ENCODE assay signal across 8 cellular contexts in genomic region chr11:67615455-67616430, GRCh38. TPM values are rescaled to one million over a fixed set of nuclear protein-coding genes. Genes with fewer than 3 reads are reported as not detected.
A peak's percentile ranks its signal among the peaks of the same experiment; 100 is the strongest.
DNase-seq lines count a peak whose midpoint lies in the region; ATAC-seq and TF ChIP-seq lines count a peak whose summit lies in the region.

No MANE protein-coding gene starts in this region.

- H3K4me3 ChIP-seq in foreskin fibroblast (ENCODE audit: low read depth in 1 of 2, low read length in 2 of 2), result no peak overlapping the region

- peak; percentile 74 for TF ChIP-seq CTCF in activated CD8-positive, alpha-beta T cell treated with anti-CD3 and anti-CD28 coated beads for 36 hours (IDR thresholded peaks at IDR 0.05)
- TF ChIP-seq CTCF in foreskin fibroblast (IDR thresholded peaks at IDR 0.05; ENCODE audit: low read depth, low read length), result peak; percentile 38

- POLR2A ChIA-PET in activated CD8-positive, alpha-beta T cell treated with anti-CD3 and anti-CD28 coated beads for 36 hours (lab: Charles Lee), result interaction anchor here (0.5 to 4.3 kb wide), 3 partner anchors 13 to 395 kb away, joined by 3 to 48 read pairs (median 3); partner anchors contain the start of gene NUDT8

- H3K27ac Mint-ChIP-seq in activated CD8-positive, alpha-beta T cell treated with anti-CD3 and anti-CD28 coated beads for 36 hours, result peak overlapping the region; percentile 99

- H3K4me3 Mint-ChIP-seq in activated CD8-positive, alpha-beta T cell treated with anti-CD3 and anti-CD28 coated beads for 36 hours, result peak overlapping the region; percentile 77

- H3K4me1 Mint-ChIP-seq in activated CD8-positive, alpha-beta T cell treated with anti-CD3 and anti-CD28 coated beads for 36 hours (ENCODE audit: low read depth), result peaks cover 26% of the 10 kb centered on the region

- intact Hi-C loops in activated CD8-positive, alpha-beta T cell treated with anti-CD3 and anti-CD28 coated beads for 36 hours (cut with micrococcal nuclease), result no loop called here

- DNase-seq in NCI-H146 (lab: John Stamatoyannopoulos, UW), result peak; percentile 26
- DNase-seq in NCI-H146 treated with DMSO at 0.1 percent for 48 hours (lab: John Stamatoyannopoulos, UW; ENCODE audit: unreplicated experiment), result no peak
- DNase-seq in NCI-H1105 (lab: John Stamatoyannopoulos, UW), result peak; percentile 18
- peak; percentile 85 for DNase-seq in activated CD8-positive, alpha-beta T cell treated with anti-CD3 and anti-CD28 coated beads for 36 hours
- DNase-seq in foreskin fibroblast, result peak in 1 of 2 donors; percentile 42
- DNase-seq in stimulated activated CD4-positive, alpha-beta T cell treated with anti-CD3 and anti-CD28 coated beads, Interleukin-12 subunit alpha, Interleukin-12 subunit beta, amount 100 ng/mL, for 48 hours (ENCODE audit: low read depth in 2 of 3, low spot score in 1 of 3), result peak; percentile 50 to 70 (median 63)

- ATAC-seq in activated CD8-positive, alpha-beta T cell treated with anti-CD3 and anti-CD28 coated beads for 36 hours, result peak; percentile 61
- no peak for ATAC-seq in GM21526 (IDR thresholded peaks at IDR 0.05; ENCODE audit: low FRiP score, unreplicated experiment)
- no peak for ATAC-seq in GM19463 (IDR thresholded peaks at IDR 0.05; ENCODE audit: unreplicated experiment)

- H3K9me3 Mint-ChIP-seq in activated CD8-positive, alpha-beta T cell treated with anti-CD3 and anti-CD28 coated beads for 36 hours, result no peaks in the 10 kb centered on the region

- peaks cover 11% of the 10 kb centered on the region for H3K36me3 Mint-ChIP-seq in activated CD8-positive, alpha-beta T cell treated with anti-CD3 and anti-CD28 coated beads for 36 hours (ENCODE audit: low read depth)

- no peaks in the 10 kb centered on the region for H3K27me3 Mint-ChIP-seq in activated CD8-positive, alpha-beta T cell treated with anti-CD3 and anti-CD28 coated beads for 36 hours

- CTCF ChIA-PET in activated CD8-positive, alpha-beta T cell treated with anti-CD3 and anti-CD28 coated beads for 36 hours (lab: Charles Lee), result interaction anchor here (0.8 to 6.2 kb wide), 7 partner anchors 13 to 44 kb away, joined by 3 to 89 read pairs (median 4); partner anchors contain the start of genes GSTP1 and NUDT8

RNA-seq across cellular contexts. Expression of gene NDUFV1, which starts 9.0 kb away (rescaled TPM):
- 100 to 1,000 TPM; 315 to 317 TPM for total RNA-seq in activated CD8-positive, alpha-beta T cell treated with anti-CD3 and anti-CD28 coated beads for 36 hours

RNA-seq across cellular contexts. Expression of gene NUDT8, which starts 14.0 kb away (rescaled TPM):
- 10 to 100 TPM; 35.5 to 39.5 TPM for total RNA-seq in activated CD8-positive, alpha-beta T cell treated with anti-CD3 and anti-CD28 coated beads for 36 hours

RNA-seq across cellular contexts. Expression of gene TBX10, which starts 23.8 kb away (rescaled TPM):
- not detected for total RNA-seq in activated CD8-positive, alpha-beta T cell treated with anti-CD3 and anti-CD28 coated beads for 36 hours

RNA-seq across cellular contexts. Expression of gene GSTP1, which starts 32.1 kb away (rescaled TPM):
- total RNA-seq in activated CD8-positive, alpha-beta T cell treated with anti-CD3 and anti-CD28 coated beads for 36 hours, result 100 to 1,000 TPM; 467 to 472 TPM

RNA-seq across cellular contexts. Expression of gene ACY3, which starts 34.8 kb away (rescaled TPM):
- under 1 TPM; 0.31 to 0.61 TPM for total RNA-seq in activated CD8-positive, alpha-beta T cell treated with anti-CD3 and anti-CD28 coated beads for 36 hours
